In genomic region chr4:76219299-76220055, GRCh38 we compare ENCODE assay signal across 13 cellular contexts. TPM values are rescaled to one million over a fixed set of nuclear protein-coding genes. Genes with fewer than 3 reads are reported as not detected.
DNase-seq lines count a peak whose midpoint lies in the region; ATAC-seq, FAIRE-seq and TF ChIP-seq lines count a peak whose summit lies in the region.
"Had no signal": no experiment of that assay in that cellular context is flagged by ENCODE, and none has a peak within 500 bp of the region (broad histone marks: within the 10 kb centered on the region; RNA-seq: fewer than 3 reads in every experiment).

No MANE protein-coding gene starts in this region.

- no peak overlapping the region for H3K4me2 ChIP-seq in neural progenitor cell

- DNase-seq in AG08396 (ENCODE audit: low spot score) (peak; percentile 61), HuH-7.5 (ENCODE audit: low spot score) (peak; percentile 32), bronchial epithelial cell (ENCODE audit: low read depth) (peak; percentile 85), medulla oblongata (ENCODE audit: extremely low spot score) (peak; percentile 47), neural progenitor cell (ENCODE audit: low spot score) (no peak), BE2C (no peak)
- DNase-seq in activated CD8-positive, alpha-beta T cell treated with anti-CD3 and anti-CD28 coated beads for 36 hours, result no peak
- DNase-seq: cerebellar nuclear complex, Karpas-422, NCI-H774 had no signal

- H3K4me3 Mint-ChIP-seq in activated CD8-positive, alpha-beta T cell treated with anti-CD3 and anti-CD28 coated beads for 36 hours, result no peak overlapping the region
- H3K4me3 Mint-ChIP-seq in neural progenitor cell, result no peak overlapping the region
- H3K4me3 Mint-ChIP-seq: neural crest cell; T-helper 1 cell treated with Interleukin-12 subunit alpha and Interleukin-12 subunit beta and Interleukin-4 antibody, amounts not matched to agents 30 μg/mL and 1 μg/mL, for 36 hours had no signal

- CTCF ChIA-PET in activated CD8-positive, alpha-beta T cell treated with anti-CD3 and anti-CD28 coated beads for 36 hours (lab: Charles Lee), result interaction anchor here (1.0 to 1.3 kb wide), 2 partner anchors 10 to 42 kb away, joined by 3 read pairs; no protein-coding TSS in a partner anchor

- intact Hi-C loops in activated CD8-positive, alpha-beta T cell treated with anti-CD3 and anti-CD28 coated beads for 36 hours (cut with micrococcal nuclease), result no loop called here

- H3K4me3 ChIP-seq in bronchial epithelial cell (ENCODE audit: low read depth, low read length), result no peak overlapping the region
- H3K4me3 ChIP-seq in neural progenitor cell, result no peak overlapping the region
- H3K4me3 ChIP-seq in BE2C (ENCODE audit: low read depth, low read length), result no peak overlapping the region

- H3F3A ChIP-seq in neural progenitor cell (ENCODE audit: low read depth), result peaks cover under 1% of the 10 kb centered on the region

- H3K4me1 ChIP-seq in neural progenitor cell (peaks cover 2% of the 10 kb centered on the region), BE2C (no peaks in the 10 kb centered on the region)

- H3K36me3 Mint-ChIP-seq in activated CD8-positive, alpha-beta T cell treated with anti-CD3 and anti-CD28 coated beads for 36 hours (ENCODE audit: low read depth), result no peaks in the 10 kb centered on the region
- H3K36me3 Mint-ChIP-seq in neural progenitor cell, result no peaks in the 10 kb centered on the region

- H3K27ac ChIP-seq in neural progenitor cell, result no peak overlapping the region

- no peak for FAIRE-seq in bronchial epithelial cell (lab: Jason Lieb, UNC)

- H4K20me1 ChIP-seq in neural progenitor cell (ENCODE audit: low read depth), result no peaks in the 10 kb centered on the region

- POLR2A ChIA-PET in activated CD8-positive, alpha-beta T cell treated with anti-CD3 and anti-CD28 coated beads for 36 hours (lab: Charles Lee), result no interaction called here

- H3K9me3 ChIP-seq in neural progenitor cell (ENCODE audit: low read depth) (no peaks in the 10 kb centered on the region), BE2C (no peaks in the 10 kb centered on the region)

- no peak overlapping the region for H3K9ac ChIP-seq in neural progenitor cell

- no peaks in the 10 kb centered on the region for H3K9me3 Mint-ChIP-seq in activated CD8-positive, alpha-beta T cell treated with anti-CD3 and anti-CD28 coated beads for 36 hours
- no peaks in the 10 kb centered on the region for H3K9me3 Mint-ChIP-seq in neural progenitor cell
- H3K9me3 Mint-ChIP-seq: neural crest cell; T-helper 1 cell treated with Interleukin-12 subunit alpha and Interleukin-12 subunit beta and Interleukin-4 antibody, amounts not matched to agents 30 μg/mL and 1 μg/mL, for 36 hours had no signal

- H2AFZ ChIP-seq in neural progenitor cell (replicated peaks), result no peak overlapping the region

- H3K79me2 ChIP-seq in neural progenitor cell (ENCODE audit: low read depth), result no peaks in the 10 kb centered on the region

- ATAC-seq in activated CD8-positive, alpha-beta T cell treated with anti-CD3 and anti-CD28 coated beads for 36 hours, result no peak
- ATAC-seq in HG03442 (IDR thresholded peaks at IDR 0.05; ENCODE audit: unreplicated experiment), result no peak

- H3K4me1 Mint-ChIP-seq in activated CD8-positive, alpha-beta T cell treated with anti-CD3 and anti-CD28 coated beads for 36 hours (ENCODE audit: low read depth), result peaks cover 5% of the 10 kb centered on the region
- H3K4me1 Mint-ChIP-seq in neural progenitor cell, result peaks cover 13% of the 10 kb centered on the region

- H3K27ac Mint-ChIP-seq in activated CD8-positive, alpha-beta T cell treated with anti-CD3 and anti-CD28 coated beads for 36 hours, result no peak overlapping the region
- H3K27ac Mint-ChIP-seq in neural progenitor cell, result no peak overlapping the region
- H3K27ac Mint-ChIP-seq: T-helper 1 cell treated with Interleukin-12 subunit alpha and Interleukin-12 subunit beta and Interleukin-4 antibody, amounts not matched to agents 30 μg/mL and 1 μg/mL, for 36 hours had no signal

- H3K27me3 Mint-ChIP-seq in activated CD8-positive, alpha-beta T cell treated with anti-CD3 and anti-CD28 coated beads for 36 hours, result no peaks in the 10 kb centered on the region
- peaks cover 4% of the 10 kb centered on the region for H3K27me3 Mint-ChIP-seq in neural progenitor cell (ENCODE audit: insufficient read depth, low read depth)

- no peaks in the 10 kb centered on the region for H3K27me3 ChIP-seq in bronchial epithelial cell (ENCODE audit: control insufficient read depth, insufficient read depth, low read length)
- H3K27me3 ChIP-seq in neural progenitor cell, result peaks cover 4% of the 10 kb centered on the region
- H3K27me3 ChIP-seq in BE2C, result no peaks in the 10 kb centered on the region

- no peaks in the 10 kb centered on the region for H3K36me3 ChIP-seq in bronchial epithelial cell (ENCODE audit: control insufficient read depth, insufficient read depth, low read length)
- no peaks in the 10 kb centered on the region for H3K36me3 ChIP-seq in neural progenitor cell
- H3K36me3 ChIP-seq in BE2C, result no peaks in the 10 kb centered on the region

- TF ChIP-seq CTCF in bronchial epithelial cell (IDR thresholded peaks at IDR 0.05; ENCODE audit: insufficient read depth, low read length, severe bottlenecking) (no peak), neural progenitor cell (IDR thresholded peaks at IDR 0.05) (no peak), BE2C (IDR thresholded peaks at IDR 0.05; ENCODE audit: low read depth, low read length) (no peak)
- no peak for TF ChIP-seq CTCF in activated CD8-positive, alpha-beta T cell treated with anti-CD3 and anti-CD28 coated beads for 36 hours (IDR thresholded peaks at IDR 0.05)

RNA-seq across cellular contexts. Expression of gene SCARB2, which starts 5.9 kb away (rescaled TPM):
- total RNA-seq in bronchial epithelial cell (173 and 199 TPM in 2 replicates), neural progenitor cell (ENCODE audit: low replicate concordance) (67.1 and 97.4 TPM in 2 replicates)
- 1 to 10 TPM; 2.6 to 3.1 TPM for total RNA-seq in activated CD8-positive, alpha-beta T cell treated with anti-CD3 and anti-CD28 coated beads for 36 hours
- 113 TPM for polyA plus RNA-seq in BE2C (2012; ENCODE audit: insufficient read depth, insufficient read length, low read depth)

RNA-seq across cellular contexts. Expression of gene FAM47E, which starts 32.0 kb away (rescaled TPM):
- total RNA-seq in bronchial epithelial cell (0.26 and 0.38 TPM in 2 replicates), neural progenitor cell (ENCODE audit: low replicate concordance) (3.5 and 7.0 TPM in 2 replicates)
- not detected for total RNA-seq in activated CD8-positive, alpha-beta T cell treated with anti-CD3 and anti-CD28 coated beads for 36 hours
- 0.88 TPM for polyA plus RNA-seq in BE2C (2012; ENCODE audit: insufficient read depth, insufficient read length, low read depth)

Comparison
In these comparisons a context has a peak if more than half of its experiments do, and no peak if none do; other contexts are left out.
1. DNase-seq: peak in AG08396 (single experiment), HuH-7.5 (single experiment), bronchial epithelial cell (single experiment) and medulla oblongata (single experiment); none in activated CD8-positive, alpha-beta T cell treated with anti-CD3 and anti-CD28 coated beads for 36 hours (single experiment), neural progenitor cell (single experiment) and BE2C (single experiment).
2. RNA of gene SCARB2, which starts 5.9 kb away (total RNA-seq): 173 to 199 TPM in bronchial epithelial cell and 67.1 to 97.4 TPM in neural progenitor cell; 2.6 to 3.1 TPM in activated CD8-positive, alpha-beta T cell treated with anti-CD3 and anti-CD28 coated beads for 36 hours; every median in the first group is over 10 times any median in the second.